ENCODE assay signal across 16 cellular contexts in the genomic region with DNA sequence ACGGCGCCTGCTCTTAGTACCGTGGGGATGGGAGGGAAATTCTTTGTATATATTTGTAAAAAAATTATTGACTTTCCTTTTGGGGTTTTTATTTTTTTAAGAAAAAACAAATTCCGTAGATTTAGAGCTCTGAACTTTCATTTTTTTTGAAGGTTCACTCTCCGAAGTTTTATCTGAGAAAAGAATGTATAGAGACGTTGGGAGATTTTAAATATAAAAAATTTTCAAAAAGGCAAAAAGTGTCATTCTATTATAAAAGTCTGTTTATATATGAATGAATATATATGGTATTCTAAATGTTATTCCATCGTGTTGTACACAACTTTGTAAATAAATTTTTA. TPM values are rescaled to one million over a fixed set of nuclear protein-coding genes. Genes with fewer than 3 reads are reported as not detected.
A peak's percentile ranks its signal among the peaks of the same experiment; 100 is the strongest.
DNase-seq lines count a peak whose midpoint lies in the region; ATAC-seq and TF ChIP-seq lines count a peak whose summit lies in the region.
"Had no signal": no experiment of that assay in that cellular context is flagged by ENCODE, and none has a peak within 500 bp of the region (broad histone marks: within the 10 kb centered on the region; RNA-seq: fewer than 3 reads in every experiment).

No MANE protein-coding gene starts in this region.

- DNase-seq in cardiac muscle cell (ENCODE audit: low read depth in 1 of 2, low spot score in 1 of 2) (no peak), left cardiac atrium (no peak), type B pancreatic cell (ENCODE audit: extremely low spot score, unreplicated experiment) (no peak), NCI-H1694 treated with DMSO at 0.1 percent for 48 hours (lab: John Stamatoyannopoulos, UW) (no peak), activated gamma-delta T cell treated with Interleukin-2 at 50 U/mL for 16 hours (no peak), NCI-H187 (lab: John Stamatoyannopoulos, UW) (no peak)
- DNase-seq in activated T-helper 1 cell treated with anti-CD3 and anti-CD28 coated beads, Interleukin-12 subunit alpha, Interleukin-12 subunit beta, Interleukin-2, Interleukin-4 antibody, amounts not matched to agents 30 ng/mL and 10 ng/mL and 1 ng/mL, durations not matched to agents 14 hours and 24 hours and 36 hours (ENCODE audit: low spot score), result no peak
- DNase-seq: activated CD4-positive, alpha-beta T cell treated with anti-CD3 and anti-CD28 coated beads for 4 hours; amygdala; effector CD4-positive, alpha-beta T cell; GOT3; lower lobe of right lung; MM.1S; NCI-H2227 treated with DMSO at 0.1 percent for 48 hours; stimulated activated CD8-positive, alpha-beta memory T cell treated with anti-CD3 and anti-CD28 coated beads, Interleukin-4, amount 100 ng/mL, for 48 hours had no signal

- no peak for ATAC-seq in left cardiac atrium
- ATAC-seq: lower lobe of right lung had no signal

- intact Hi-C loops in left cardiac atrium (cut with DNase I), result no loop called here
- intact Hi-C loops in activated T-helper 1 cell treated with anti-CD3 and anti-CD28 coated beads, Interleukin-12 subunit alpha, Interleukin-12 subunit beta, Interleukin-2, Interleukin-4 antibody, amounts not matched to agents 30 ng/mL and 10 ng/mL and 1 ng/mL, durations not matched to agents 14 hours and 24 hours and 36 hours (cut with micrococcal nuclease), result loop anchor here (5.0 kb wide), 2 partner anchors 198 to 923 kb away; a partner anchor contains a TSS

- peaks cover 78% of the 10 kb centered on the region for H3K27me3 Mint-ChIP-seq in activated T-helper 1 cell treated with anti-CD3 and anti-CD28 coated beads, Interleukin-12 subunit alpha, Interleukin-12 subunit beta, Interleukin-2, Interleukin-4 antibody, amounts not matched to agents 30 ng/mL and 10 ng/mL and 1 ng/mL, durations not matched to agents 14 hours and 24 hours and 36 hours (ENCODE audit: insufficient read depth)
- peaks cover 86% of the 10 kb centered on the region for H3K27me3 Mint-ChIP-seq in type B pancreatic cell

- peaks cover 27% of the 10 kb centered on the region for H3K4me1 Mint-ChIP-seq in activated T-helper 1 cell treated with anti-CD3 and anti-CD28 coated beads, Interleukin-12 subunit alpha, Interleukin-12 subunit beta, Interleukin-2, Interleukin-4 antibody, amounts not matched to agents 30 ng/mL and 10 ng/mL and 1 ng/mL, durations not matched to agents 14 hours and 24 hours and 36 hours (ENCODE audit: low read depth)
- peaks cover 12% of the 10 kb centered on the region for H3K4me1 Mint-ChIP-seq in type B pancreatic cell (ENCODE audit: unreplicated experiment)

- peaks cover 100% of the 10 kb centered on the region for H3K27me3 ChIP-seq in cardiac muscle cell

- H3K27ac Mint-ChIP-seq in activated T-helper 1 cell treated with anti-CD3 and anti-CD28 coated beads, Interleukin-12 subunit alpha, Interleukin-12 subunit beta, Interleukin-2, Interleukin-4 antibody, amounts not matched to agents 30 ng/mL and 10 ng/mL and 1 ng/mL, durations not matched to agents 14 hours and 24 hours and 36 hours, result peak overlapping the region; percentile 87
- peak overlapping the region; percentile 56 for H3K27ac Mint-ChIP-seq in type B pancreatic cell

- no peaks in the 10 kb centered on the region for H3K36me3 ChIP-seq in cardiac muscle cell
- H3K36me3 ChIP-seq: lower lobe of right lung had no signal

- no peaks in the 10 kb centered on the region for H3K4me1 ChIP-seq in cardiac muscle cell (ENCODE audit: low read depth)

- peaks cover 8% of the 10 kb centered on the region for H3K36me3 Mint-ChIP-seq in activated T-helper 1 cell treated with anti-CD3 and anti-CD28 coated beads, Interleukin-12 subunit alpha, Interleukin-12 subunit beta, Interleukin-2, Interleukin-4 antibody, amounts not matched to agents 30 ng/mL and 10 ng/mL and 1 ng/mL, durations not matched to agents 14 hours and 24 hours and 36 hours (ENCODE audit: low read depth)
- no peaks in the 10 kb centered on the region for H3K36me3 Mint-ChIP-seq in type B pancreatic cell

- H3K9me3 Mint-ChIP-seq in activated T-helper 1 cell treated with anti-CD3 and anti-CD28 coated beads, Interleukin-12 subunit alpha, Interleukin-12 subunit beta, Interleukin-2, Interleukin-4 antibody, amounts not matched to agents 30 ng/mL and 10 ng/mL and 1 ng/mL, durations not matched to agents 14 hours and 24 hours and 36 hours, result peaks cover 5% of the 10 kb centered on the region
- no peaks in the 10 kb centered on the region for H3K9me3 Mint-ChIP-seq in type B pancreatic cell

- H3K9me3 ChIP-seq in cardiac muscle cell (ENCODE audit: low read depth) (no peaks in the 10 kb centered on the region), iPS-18c (ENCODE audit: control insufficient read depth, insufficient read depth, low read length) (peaks cover 3% of the 10 kb centered on the region)
- H3K9me3 ChIP-seq: lower lobe of right lung had no signal

- no peak for TF ChIP-seq CTCF in cardiac muscle cell (IDR thresholded peaks at IDR 0.05; ENCODE audit: low read depth, low read length)
- no peak for TF ChIP-seq CTCF in type B pancreatic cell (conservative IDR thresholded peaks at IDR 0.05)

- H3K27ac ChIP-seq in cardiac muscle cell, result no peak overlapping the region
- H3K27ac ChIP-seq: lower lobe of right lung had no signal

- H3K4me3 Mint-ChIP-seq in activated T-helper 1 cell treated with anti-CD3 and anti-CD28 coated beads, Interleukin-12 subunit alpha, Interleukin-12 subunit beta, Interleukin-2, Interleukin-4 antibody, amounts not matched to agents 30 ng/mL and 10 ng/mL and 1 ng/mL, durations not matched to agents 14 hours and 24 hours and 36 hours, result peak overlapping the region; percentile 70
- H3K4me3 Mint-ChIP-seq in type B pancreatic cell, result peak overlapping the region; percentile 84

- peak overlapping the region; percentile 10 for H3K4me3 ChIP-seq in cardiac muscle cell
- H3K4me3 ChIP-seq in iPS-18c (ENCODE audit: insufficient read depth, low read depth, low read length), result peak overlapping the region; percentile 77
- H3K4me3 ChIP-seq: lower lobe of right lung had no signal

RNA-seq across cellular contexts. Expression of a gene that starts 2.4 kb away (rescaled TPM):
- total RNA-seq in cardiac muscle cell, result not detected in 2 replicates
- not detected in 2 replicates for polyA plus RNA-seq in cardiac muscle cell
- under 1 TPM; 0.18 to 0.68 TPM for total RNA-seq in left cardiac atrium
- not detected in 2 replicates for total RNA-seq in activated T-helper 1 cell treated with anti-CD3 and anti-CD28 coated beads, Interleukin-12 subunit alpha, Interleukin-12 subunit beta, Interleukin-2, Interleukin-4 antibody, amounts not matched to agents 30 ng/mL and 10 ng/mL and 1 ng/mL, durations not matched to agents 14 hours and 24 hours and 36 hours
- total RNA-seq in type B pancreatic cell (ENCODE audit: low replicate concordance), result 0.12 and 0.70 TPM in 2 replicates
- total RNA-seq: lower lobe of right lung had no signal

RNA-seq across cellular contexts. Expression of a gene that starts 42.7 kb away (rescaled TPM):
- total RNA-seq in cardiac muscle cell (6.0 and 8.3 TPM in 2 replicates), left cardiac atrium (1 to 10 TPM; 4.4 to 6.4 TPM), type B pancreatic cell (ENCODE audit: low replicate concordance) (17.1 and 20.5 TPM in 2 replicates)
- 6.9 and 15.0 TPM in 2 replicates for polyA plus RNA-seq in cardiac muscle cell
- 25.8 and 26.9 TPM in 2 replicates for total RNA-seq in activated T-helper 1 cell treated with anti-CD3 and anti-CD28 coated beads, Interleukin-12 subunit alpha, Interleukin-12 subunit beta, Interleukin-2, Interleukin-4 antibody, amounts not matched to agents 30 ng/mL and 10 ng/mL and 1 ng/mL, durations not matched to agents 14 hours and 24 hours and 36 hours
